ENCODE assay signal across 29 cellular contexts in genomic region chrX:132336172-132336571, GRCh38.
"Had no signal": no experiment of that assay in that cellular context is flagged by ENCODE, and none has a peak within 500 bp of the region (broad histone marks: within the 10 kb centered on the region; RNA-seq: fewer than 3 reads in every experiment).

No MANE protein-coding gene starts in this region.

- H3K27me3 ChIP-seq: stomach, suprapubic skin, testis, thyroid gland, tibial artery, tibial nerve, transverse colon, upper lobe of left lung, upper lobe of right lung, vagina had no signal

- H3K4me3 Mint-ChIP-seq: stimulated activated effector memory CD8-positive, alpha-beta T cell treated with anti-CD3 and anti-CD28 coated beads, Interleukin-12 subunit alpha, Interleukin-12 subunit beta, amount 100 ng/mL, for 72 hours; stimulated activated memory B cell treated with anti-CD40 and anti-IgM and Interleukin-4, amounts not matched to agents 10 μg/mL and 1 μg/mL and 100 μg/mL, for 72 hours; stimulated activated naive B cell treated with anti-CD40 and anti-IgM and Interleukin-4, amounts not matched to agents 10 μg/mL and 1 μg/mL and 100 μg/mL, for 72 hours; stimulated activated naive CD8-positive, alpha-beta T cell treated with anti-CD3 and anti-CD28 coated beads, Interleukin-15, amount 100 ng/mL, for 72 hours; stimulated activated naive CD8-positive, alpha-beta T cell treated with anti-CD3 and anti-CD28 coated beads, Interleukin-15, Interleukin-2, amounts not matched to agents 100 ng/mL and 50 ng/mL, for 24 hours; type B pancreatic cell had no signal

- H3K9me3 ChIP-seq: stomach, suprapubic skin, testis, thoracic aorta, thyroid gland, tibial artery, tibial nerve, transverse colon, upper lobe of left lung, upper lobe of right lung, uterus, vagina had no signal

- ATAC-seq: stimulated activated effector memory CD8-positive, alpha-beta T cell treated with anti-CD3 and anti-CD28 coated beads, Interleukin-12 subunit alpha, Interleukin-12 subunit beta, amount 100 ng/mL, for 72 hours; stimulated activated memory B cell treated with anti-CD40 and anti-IgM and Interleukin-4, amounts not matched to agents 10 μg/mL and 1 μg/mL and 100 μg/mL, for 72 hours; stimulated activated naive B cell treated with anti-CD40 and anti-IgM and Interleukin-4, amounts not matched to agents 10 μg/mL and 1 μg/mL and 100 μg/mL, for 72 hours; stimulated activated naive CD8-positive, alpha-beta T cell treated with anti-CD3 and anti-CD28 coated beads, Interleukin-15, amount 100 ng/mL, for 72 hours; stimulated activated naive CD8-positive, alpha-beta T cell treated with anti-CD3 and anti-CD28 coated beads, Interleukin-15, Interleukin-2, amounts not matched to agents 100 U/mL and 50 U/mL, for 24 hours; upper lobe of right lung had no signal

- H3K27ac ChIP-seq: stomach, suprapubic skin, testis, thoracic aorta, thyroid gland, tibial artery, tibial nerve, transverse colon, upper lobe of left lung, upper lobe of right lung, uterus, vagina had no signal

- H3K27ac Mint-ChIP-seq: stimulated activated effector memory CD8-positive, alpha-beta T cell treated with anti-CD3 and anti-CD28 coated beads, Interleukin-12 subunit alpha, Interleukin-12 subunit beta, amount 100 ng/mL, for 72 hours; stimulated activated memory B cell treated with anti-CD40 and anti-IgM and Interleukin-4, amounts not matched to agents 10 μg/mL and 1 μg/mL and 100 μg/mL, for 72 hours; stimulated activated naive B cell treated with anti-CD40 and anti-IgM and Interleukin-4, amounts not matched to agents 10 μg/mL and 1 μg/mL and 100 μg/mL, for 72 hours; stimulated activated naive CD8-positive, alpha-beta T cell treated with anti-CD3 and anti-CD28 coated beads, Interleukin-15, amount 100 ng/mL, for 72 hours; stimulated activated naive CD8-positive, alpha-beta T cell treated with anti-CD3 and anti-CD28 coated beads, Interleukin-15, Interleukin-2, amounts not matched to agents 100 ng/mL and 50 ng/mL, for 24 hours; type B pancreatic cell had no signal

- H3K4me3 ChIP-seq: stomach, suprapubic skin, testis, thoracic aorta, thyroid gland, tibial artery, tibial nerve, transverse colon, upper lobe of left lung, upper lobe of right lung, uterus, vagina had no signal

- H3K36me3 Mint-ChIP-seq: stimulated activated effector memory CD8-positive, alpha-beta T cell treated with anti-CD3 and anti-CD28 coated beads, Interleukin-12 subunit alpha, Interleukin-12 subunit beta, amount 100 ng/mL, for 72 hours; stimulated activated memory B cell treated with anti-CD40 and anti-IgM and Interleukin-4, amounts not matched to agents 10 μg/mL and 1 μg/mL and 100 μg/mL, for 72 hours; type B pancreatic cell had no signal

- H3K27me3 Mint-ChIP-seq: stimulated activated memory B cell treated with anti-CD40 and anti-IgM and Interleukin-4, amounts not matched to agents 10 μg/mL and 1 μg/mL and 100 μg/mL, for 72 hours; stimulated activated naive B cell treated with anti-CD40 and anti-IgM and Interleukin-4, amounts not matched to agents 10 μg/mL and 1 μg/mL and 100 μg/mL, for 72 hours; stimulated activated naive CD8-positive, alpha-beta T cell treated with anti-CD3 and anti-CD28 coated beads, Interleukin-15, amount 100 ng/mL, for 72 hours; stimulated activated naive CD8-positive, alpha-beta T cell treated with anti-CD3 and anti-CD28 coated beads, Interleukin-15, Interleukin-2, amounts not matched to agents 100 ng/mL and 50 ng/mL, for 24 hours; type B pancreatic cell had no signal

- DNase-seq: stimulated activated CD4-positive, alpha-beta T cell treated with anti-CD3 and anti-CD28 coated beads, Interleukin-2, amount 100 ng/mL, for 48 hours; stimulated activated CD4-positive, alpha-beta T cell treated with anti-CD3 and anti-CD28 coated beads, Interleukin-4, amount 100 ng/mL, for 1 hour; stimulated activated CD4-positive, alpha-beta T cell treated with anti-CD3 and anti-CD28 coated beads, Interleukin-4, amount 100 ng/mL, for 24 hours; stimulated activated CD4-positive, alpha-beta T cell treated with anti-CD3 and anti-CD28 coated beads, Interleukin-4, amount 100 ng/mL, for 4 hours; stimulated activated CD8-positive, alpha-beta memory T cell treated with anti-CD3 and anti-CD28 coated beads, Interleukin-4, amount 100 ng/mL, for 48 hours; stimulated activated naive B cell treated with anti-CD40 and anti-IgM and Interleukin-4, amounts not matched to agents 10 μg/mL and 1 μg/mL and 100 μg/mL, for 72 hours; stimulated activated naive CD4-positive, alpha-beta T cell; stimulated activated naive CD4-positive, alpha-beta T cell treated with Interleukin-2 at 50 U/mL for 16 hours; stimulated activated naive CD8-positive, alpha-beta T cell treated with anti-CD3 and anti-CD28 coated beads, Interleukin-15, amount 100 ng/mL, for 72 hours; stimulated activated naive CD8-positive, alpha-beta T cell treated with anti-CD3 and anti-CD28 coated beads, Interleukin-15, Interleukin-2, amounts not matched to agents 100 U/mL and 50 U/mL, for 24 hours; stomach; substantia nigra; testis; thyroid gland; tibial artery; transverse colon; trophoblast cell; upper lobe of left lung; upper lobe of right lung; uterus had no signal

- H3K9me3 Mint-ChIP-seq: stimulated activated effector memory CD8-positive, alpha-beta T cell treated with anti-CD3 and anti-CD28 coated beads, Interleukin-12 subunit alpha, Interleukin-12 subunit beta, amount 100 ng/mL, for 72 hours; stimulated activated memory B cell treated with anti-CD40 and anti-IgM and Interleukin-4, amounts not matched to agents 10 μg/mL and 1 μg/mL and 100 μg/mL, for 72 hours; stimulated activated naive B cell treated with anti-CD40 and anti-IgM and Interleukin-4, amounts not matched to agents 10 μg/mL and 1 μg/mL and 100 μg/mL, for 72 hours; stimulated activated naive CD8-positive, alpha-beta T cell treated with anti-CD3 and anti-CD28 coated beads, Interleukin-15, amount 100 ng/mL, for 72 hours; stimulated activated naive CD8-positive, alpha-beta T cell treated with anti-CD3 and anti-CD28 coated beads, Interleukin-15, Interleukin-2, amounts not matched to agents 100 ng/mL and 50 ng/mL, for 24 hours; type B pancreatic cell had no signal

- H3K4me1 Mint-ChIP-seq: stimulated activated effector memory CD8-positive, alpha-beta T cell treated with anti-CD3 and anti-CD28 coated beads, Interleukin-12 subunit alpha, Interleukin-12 subunit beta, amount 100 ng/mL, for 72 hours; stimulated activated memory B cell treated with anti-CD40 and anti-IgM and Interleukin-4, amounts not matched to agents 10 μg/mL and 1 μg/mL and 100 μg/mL, for 72 hours; stimulated activated naive B cell treated with anti-CD40 and anti-IgM and Interleukin-4, amounts not matched to agents 10 μg/mL and 1 μg/mL and 100 μg/mL, for 72 hours; stimulated activated naive CD8-positive, alpha-beta T cell treated with anti-CD3 and anti-CD28 coated beads, Interleukin-15, amount 100 ng/mL, for 72 hours had no signal

- H3K4me1 ChIP-seq: stomach, suprapubic skin, testis, thyroid gland, tibial artery, tibial nerve, transverse colon, upper lobe of left lung, upper lobe of right lung, uterus, vagina had no signal

- FAIRE-seq: urothelium cell line had no signal

- H3K36me3 ChIP-seq: stomach, suprapubic skin, thoracic aorta, thyroid gland, tibial artery, tibial nerve, transverse colon, upper lobe of left lung, upper lobe of right lung, uterus, vagina had no signal
